ENCODE assay signal across 8 cellular contexts in genomic region chr4:2535386-2536192, GRCh38. TPM values are rescaled to one million over a fixed set of nuclear protein-coding genes. Genes with fewer than 3 reads are reported as not detected.
DNase-seq lines count a peak whose midpoint lies in the region; ATAC-seq, FAIRE-seq and TF ChIP-seq lines count a peak whose summit lies in the region.

No MANE protein-coding gene starts in this region.

- peak; percentile 69 for DNase-seq in Ammon's horn (ENCODE audit: low spot score)
- DNase-seq in Jurkat, Clone E6-1 (ENCODE audit: low read depth, low spot score): peak; percentile 67
- DNase-seq in activated B cell treated with CpG ODN at 0.5 μM for 24 hours: peak; percentile 66
- DNase-seq in central memory CD4-positive, alpha-beta T cell: peak; percentile 53
- no peak for DNase-seq in kidney
- peak; percentile 68 for DNase-seq in stimulated activated CD4-positive, alpha-beta T cell treated with anti-CD3 and anti-CD28 coated beads, Interleukin-15, amount 100 ng/mL, for 24 hours
- DNase-seq in SW 1271 (lab: John Stamatoyannopoulos, UW): no peak

- TF ChIP-seq CTCF in activated B cell treated with CpG ODN at 0.5 μM for 24 hours (IDR thresholded peaks at IDR 0.05): no peak
- TF ChIP-seq CTCF in kidney (IDR thresholded peaks at IDR 0.05; ENCODE audit: borderline replicate concordance, extremely low read depth, insufficient read depth): no peak

- ATAC-seq in GM19351 (IDR thresholded peaks at IDR 0.05; ENCODE audit: unreplicated experiment) (peak; percentile 7), activated B cell treated with CpG ODN at 0.5 μM for 24 hours (ENCODE audit: low read depth) (peak; percentile 13)

- peak overlapping the region; percentile 88 for H3K4me3 ChIP-seq in Jurkat, Clone E6-1 (ENCODE audit: low read length)
- H3K4me3 ChIP-seq in kidney (ENCODE audit: low read length in 2 of 2): peak overlapping the region; percentile 54 to 86

- H3K4me1 Mint-ChIP-seq in activated B cell treated with CpG ODN at 0.5 μM for 24 hours: peaks cover 22% of the 10 kb centered on the region

- peak overlapping the region; percentile 73 to 89 for H3K27ac ChIP-seq in kidney (ENCODE audit: low read depth in 2 of 2, low read length in 2 of 2)

- intact Hi-C loops in activated B cell treated with CpG ODN at 0.5 μM for 24 hours (cut with micrococcal nuclease) (loop anchor here (1.0 to 10.0 kb wide), 16 partner anchors 48 to 539 kb away; partner anchors contain the start of genes CFAP99, GRK4, HAUS3 and HTT), kidney (cut with DNase I) (no loop called here)

- FAIRE-seq in kidney (lab: Jason Lieb, UNC): no peak

- H3K27ac Mint-ChIP-seq in activated B cell treated with CpG ODN at 0.5 μM for 24 hours: peak overlapping the region; percentile 90

- H3K27me3 Mint-ChIP-seq in activated B cell treated with CpG ODN at 0.5 μM for 24 hours: no peaks in the 10 kb centered on the region

- H3K9ac ChIP-seq in kidney (ENCODE audit: low read length in 2 of 2): peak overlapping the region; percentile 63 to 87

- H3K36me3 ChIP-seq in kidney (ENCODE audit: control insufficient read depth in 1 of 2, insufficient read depth in 2 of 2, low read length in 2 of 2): no peaks in the 10 kb centered on the region

- H3K9me3 ChIP-seq in kidney (ENCODE audit: control insufficient read depth in 1 of 2, low read length in 2 of 2): no peaks in the 10 kb centered on the region

- H3K4me1 ChIP-seq in kidney (ENCODE audit: control insufficient read depth in 1 of 2, insufficient read depth in 1 of 2, low read depth in 1 of 2, low read length in 2 of 2): peaks cover 3 to 8% of the 10 kb centered on the region in 2 donors

- H3K9me3 Mint-ChIP-seq in activated B cell treated with CpG ODN at 0.5 μM for 24 hours: no peaks in the 10 kb centered on the region

- peak overlapping the region; percentile 92 for H3K4me3 Mint-ChIP-seq in activated B cell treated with CpG ODN at 0.5 μM for 24 hours

- CTCF ChIA-PET in activated B cell treated with CpG ODN at 0.5 μM for 24 hours (lab: Charles Lee): interaction anchor here (0.7 to 1.6 kb wide), 8 partner anchors 28 to 115 kb away, joined by 3 to 8 read pairs (median 4); no protein-coding TSS in a partner anchor

- POLR2A ChIA-PET in activated B cell treated with CpG ODN at 0.5 μM for 24 hours (lab: Charles Lee): interaction anchor here (0.6 to 3.7 kb wide), 16 partner anchors 9 to 848 kb away, joined by 3 to 54 read pairs (median 4); partner anchors contain the start of genes GRK4, HAUS3, POLN and RNF4

- H3K36me3 Mint-ChIP-seq in activated B cell treated with CpG ODN at 0.5 μM for 24 hours (ENCODE audit: low read depth): peaks cover 3% of the 10 kb centered on the region

RNA-seq across cellular contexts. Expression of gene FAM193A, which starts 0.9 kb away (rescaled TPM):
- 14.5 TPM for polyA plus RNA-seq in Jurkat, Clone E6-1 (2012; ENCODE audit: insufficient read depth, insufficient read length)
- total RNA-seq in activated B cell treated with CpG ODN at 0.5 μM for 24 hours (40.0 and 42.8 TPM in 2 replicates), kidney (29.3 TPM)
- 6.3 TPM for polyA plus RNA-seq in kidney (ENCODE audit: insufficient read depth, low read depth, low replicate concordance)

Comparison
In these comparisons a context has a peak if more than half of its experiments do, and no peak if none do; other contexts are left out.
1. DNase-seq: peak in Ammon's horn (single experiment), Jurkat, Clone E6-1 (single experiment), activated B cell treated with CpG ODN at 0.5 μM for 24 hours (single experiment), central memory CD4-positive, alpha-beta T cell (single experiment) and stimulated activated CD4-positive, alpha-beta T cell treated with anti-CD3 and anti-CD28 coated beads, Interleukin-15, amount 100 ng/mL, for 24 hours (single experiment); none in kidney (single experiment) and SW 1271 (0 of 2).